Comparison of ENCODE assay signal across 16 cellular contexts in genomic region chr11:35715649-35716048, GRCh38. TPM values are rescaled to one million over a fixed set of nuclear protein-coding genes. Genes with fewer than 3 reads are reported as not detected.
DNase-seq lines count a peak whose midpoint lies in the region; ATAC-seq, FAIRE-seq and TF ChIP-seq lines count a peak whose summit lies in the region.
"Had no signal": no experiment of that assay in that cellular context is flagged by ENCODE, and none has a peak within 500 bp of the region (broad histone marks: within the 10 kb centered on the region; RNA-seq: fewer than 3 reads in every experiment).

No MANE protein-coding gene starts in this region.

- H3K9me3 Mint-ChIP-seq in activated B cell treated with CpG ODN at 0.5 μM for 24 hours, result peaks cover 7% of the 10 kb centered on the region
- H3K9me3 Mint-ChIP-seq in naive B cell, result peaks cover 13 to 43% (median 29%) of the 10 kb centered on the region in 7 donors

- 0 out of 2 replicates have a peak overlapping the region, but pooled peaks have one; percentile 28 for H3K27ac ChIP-seq in BLaER1
- H3K27ac ChIP-seq in A673 (ENCODE audit: low read depth, low read length, poor library complexity, severe bottlenecking), result no peak overlapping the region
- H3K27ac ChIP-seq: GM23248 had no signal

- H3K4me3 Mint-ChIP-seq in activated B cell treated with CpG ODN at 0.5 μM for 24 hours (no peak overlapping the region), naive B cell (peak overlapping the region in 6 of 8 donors; percentile 41 to 83 (median 64))

- TF ChIP-seq POLR2A in GM12891 (IDR thresholded peaks at IDR 0.05; ENCODE audit: low read depth, low read length), result no peak

- H3K4me3 ChIP-seq in BLaER1 (no peak overlapping the region), A673 (ENCODE audit: low read depth, low read length, poor library complexity, severe bottlenecking) (no peak overlapping the region)
- H3K4me3 ChIP-seq: GM23248 had no signal

- H3K9me3 ChIP-seq in BLaER1, result peaks cover 29% of the 10 kb centered on the region
- no peaks in the 10 kb centered on the region for H3K9me3 ChIP-seq in A673 (ENCODE audit: low read depth, low read length, poor library complexity, severe bottlenecking)
- H3K9me3 ChIP-seq: SK-N-SH had no signal

- H3K4me1 ChIP-seq in BLaER1 (peaks cover 15% of the 10 kb centered on the region), A673 (ENCODE audit: insufficient read depth, low read length, poor library complexity, severe bottlenecking) (no peaks in the 10 kb centered on the region)

- no peak for ATAC-seq in activated B cell treated with CpG ODN at 0.5 μM for 24 hours (ENCODE audit: low read depth)
- peak; percentile 47 to 69 for ATAC-seq in naive B cell (ENCODE audit: low read depth in 2 of 2)

- intact Hi-C loops in activated B cell treated with CpG ODN at 0.5 μM for 24 hours (cut with micrococcal nuclease) (no loop called here), A673 (cut with micrococcal nuclease; ENCODE audit: unreplicated experiment) (no loop called here)

- no peak for DNase-seq in GM12891 (ENCODE audit: insufficient read length, low spot score)
- DNase-seq in activated B cell treated with CpG ODN at 0.5 μM for 24 hours, result no peak
- peak; percentile 0 for DNase-seq in naive B cell
- no peak for DNase-seq in A673 (ENCODE audit: low spot score)
- DNase-seq in cerebellar cortex (ENCODE audit: low spot score), result no peak
- DNase-seq in NCI-H1092 (lab: John Stamatoyannopoulos, UW), result no peak
- DNase-seq in SHP77 treated with DMSO at 0.1 percent for 48 hours (lab: John Stamatoyannopoulos, UW), result no peak
- DNase-seq: AML-193; CD8-positive, alpha-beta memory T cell; KG1; NCI-H1105 treated with DMSO at 0.1 percent for 48 hours; NCI-H187; NCI-H446; SK-N-SH had no signal

- POLR2A ChIA-PET in activated B cell treated with CpG ODN at 0.5 μM for 24 hours (lab: Charles Lee) (no interaction called here), A673 (lab: Charles Lee; ENCODE audit: low non-redundant PET) (no interaction called here)

- H3K27me3 Mint-ChIP-seq in activated B cell treated with CpG ODN at 0.5 μM for 24 hours, result no peaks in the 10 kb centered on the region
- no peaks in the 10 kb centered on the region for H3K27me3 Mint-ChIP-seq in naive B cell
- H3K27me3 Mint-ChIP-seq: CD8-positive, alpha-beta memory T cell had no signal

- TF ChIP-seq CTCF in activated B cell treated with CpG ODN at 0.5 μM for 24 hours (IDR thresholded peaks at IDR 0.05) (no peak), A673 (conservative IDR thresholded peaks at IDR 0.05; ENCODE audit: low read depth, low read length) (no peak)

- peak overlapping the region; percentile 54 for H3K27ac Mint-ChIP-seq in activated B cell treated with CpG ODN at 0.5 μM for 24 hours
- H3K27ac Mint-ChIP-seq in naive B cell, result peak overlapping the region; percentile 77 to 96 (median 88)

- H3K36me3 ChIP-seq in BLaER1 (peaks cover 21% of the 10 kb centered on the region), A673 (ENCODE audit: insufficient read depth, low read length, poor library complexity, severe bottlenecking) (no peaks in the 10 kb centered on the region)

- CTCF ChIA-PET in activated B cell treated with CpG ODN at 0.5 μM for 24 hours (lab: Charles Lee), result no interaction called here
- CTCF ChIA-PET in A673 (lab: Charles Lee), result no interaction called here

- peak overlapping the region; percentile 23 for H3K4me2 ChIP-seq in BLaER1
- H3K4me2 ChIP-seq: SK-N-SH had no signal

- H3K36me3 Mint-ChIP-seq in activated B cell treated with CpG ODN at 0.5 μM for 24 hours (ENCODE audit: low read depth), result peaks cover 11% of the 10 kb centered on the region
- H3K36me3 Mint-ChIP-seq in naive B cell, result peaks cover 22 to 33% of the 10 kb centered on the region in 2 donors

- peak; percentile 90 for FAIRE-seq in GM12891 (lab: Jason Lieb, UNC)

- no TSS peak for BruUV-seq in A673 (replicated peaks; lab: Mats Ljungman, UMichigan)

- H3K9ac ChIP-seq in BLaER1, result no peak overlapping the region
- H3K9ac ChIP-seq: GM23248, SK-N-SH had no signal

- H3K4me1 Mint-ChIP-seq in activated B cell treated with CpG ODN at 0.5 μM for 24 hours, result peaks cover 56% of the 10 kb centered on the region
- peaks cover 42 to 77% (median 46%) of the 10 kb centered on the region in 3 donors for H3K4me1 Mint-ChIP-seq in naive B cell

- H4K20me1 ChIP-seq in BLaER1, result peaks cover 82% of the 10 kb centered on the region

- no peaks in the 10 kb centered on the region for H3K27me3 ChIP-seq in BLaER1
- no peaks in the 10 kb centered on the region for H3K27me3 ChIP-seq in A673 (replicated peaks; ENCODE audit: insufficient read depth, low read depth, low read length, poor library complexity)

TF ChIP-seq in GM12891, 5 proteins besides CTCF, POLR2A, EP300 and RAD21:
- TF ChIP-seq PAX5 (IDR thresholded peaks at IDR 0.05; ENCODE audit: insufficient read depth, low read length, severe bottlenecking) (no peak), SPI1 (IDR thresholded peaks at IDR 0.05; ENCODE audit: low read depth, low read length) (peak; percentile 22; the same call in 1 of the 2 replicates)
TF ChIP-seq in GM12891: peak in this region for 1.

RNA-seq across cellular contexts. Expression of gene TRIM44, which starts 53.1 kb away (rescaled TPM):
- polyA plus RNA-seq in GM12891 (2012; ENCODE audit: low read depth, missing spikeins), result 21.5 TPM
- 66.7 and 67.0 TPM in 2 replicates for total RNA-seq in activated B cell treated with CpG ODN at 0.5 μM for 24 hours
- polyA plus RNA-seq in naive B cell (ENCODE audit: low read depth in 6 of 6), result 10 to 100 TPM; 37.2 to 69.6 (median 59.6) TPM
- total RNA-seq in A673 (2021), result 179 and 191 TPM in 2 replicates
